ENCODE assay signal across 24 cellular contexts in genomic region chr19:687569-688166, GRCh38. TPM values are rescaled to one million over a fixed set of nuclear protein-coding genes. Genes with fewer than 3 reads are reported as not detected.
DNase-seq lines count a peak whose midpoint lies in the region; TF ChIP-seq lines count a peak whose summit lies in the region.
"Had no signal": no experiment of that assay in that cellular context is flagged by ENCODE, and none has a peak within 500 bp of the region (broad histone marks: within the 10 kb centered on the region; RNA-seq: fewer than 3 reads in every experiment).

No MANE protein-coding gene starts in this region.

- H3K9me3 Mint-ChIP-seq in activated CD4-positive, alpha-beta T cell treated with anti-CD3 and anti-CD28 coated beads, Interleukin-2, amount 10 ng/mL, durations not matched to agents 7 days and 5 days, result no peaks in the 10 kb centered on the region
- H3K9me3 Mint-ChIP-seq in dendritic cell treated with granulocyte-macrophage colony-stimulating factor and Interleukin-4, amounts not matched to agents 40 ng/mL and 50 ng/mL, for 4 days, result no peaks in the 10 kb centered on the region
- H3K9me3 Mint-ChIP-seq in type B pancreatic cell, result no peaks in the 10 kb centered on the region

- H3K4me1 Mint-ChIP-seq in activated CD4-positive, alpha-beta T cell treated with anti-CD3 and anti-CD28 coated beads, Interleukin-2, amount 10 ng/mL, durations not matched to agents 7 days and 5 days, result no peaks in the 10 kb centered on the region
- H3K4me1 Mint-ChIP-seq in dendritic cell treated with granulocyte-macrophage colony-stimulating factor and Interleukin-4, amounts not matched to agents 40 ng/mL and 50 ng/mL, for 4 days (ENCODE audit: low read depth), result peaks cover 8% of the 10 kb centered on the region
- H3K4me1 Mint-ChIP-seq in type B pancreatic cell (ENCODE audit: unreplicated experiment), result no peaks in the 10 kb centered on the region

- H3K27me3 Mint-ChIP-seq in activated CD4-positive, alpha-beta T cell treated with anti-CD3 and anti-CD28 coated beads, Interleukin-2, amount 10 ng/mL, durations not matched to agents 7 days and 5 days, result no peaks in the 10 kb centered on the region
- H3K27me3 Mint-ChIP-seq in dendritic cell treated with granulocyte-macrophage colony-stimulating factor and Interleukin-4, amounts not matched to agents 40 ng/mL and 50 ng/mL, for 4 days, result no peaks in the 10 kb centered on the region
- H3K27me3 Mint-ChIP-seq in type B pancreatic cell, result no peaks in the 10 kb centered on the region

- intact Hi-C loops in dendritic cell treated with granulocyte-macrophage colony-stimulating factor and Interleukin-4, amounts not matched to agents 40 ng/mL and 50 ng/mL, for 4 days (cut with micrococcal nuclease), result no loop called here

- POLR2A ChIA-PET in activated CD4-positive, alpha-beta T cell treated with anti-CD3 and anti-CD28 coated beads, Interleukin-2, amount 10 ng/mL, durations not matched to agents 7 days and 5 days (lab: Charles Lee), result no interaction called here

- no peak for TF ChIP-seq CTCF in type B pancreatic cell (conservative IDR thresholded peaks at IDR 0.05)

- H3K4me3 Mint-ChIP-seq in activated CD4-positive, alpha-beta T cell treated with anti-CD3 and anti-CD28 coated beads, Interleukin-2, amount 10 ng/mL, durations not matched to agents 7 days and 5 days, result no peak overlapping the region
- H3K4me3 Mint-ChIP-seq in dendritic cell treated with granulocyte-macrophage colony-stimulating factor and Interleukin-4, amounts not matched to agents 40 ng/mL and 50 ng/mL, for 4 days, result no peak overlapping the region
- H3K4me3 Mint-ChIP-seq in type B pancreatic cell, result no peak overlapping the region

- H3K36me3 Mint-ChIP-seq in activated CD4-positive, alpha-beta T cell treated with anti-CD3 and anti-CD28 coated beads, Interleukin-2, amount 10 ng/mL, durations not matched to agents 7 days and 5 days (ENCODE audit: low read depth), result no peaks in the 10 kb centered on the region
- H3K36me3 Mint-ChIP-seq in dendritic cell treated with granulocyte-macrophage colony-stimulating factor and Interleukin-4, amounts not matched to agents 40 ng/mL and 50 ng/mL, for 4 days (ENCODE audit: low read depth), result no peaks in the 10 kb centered on the region
- H3K36me3 Mint-ChIP-seq in type B pancreatic cell, result no peaks in the 10 kb centered on the region

- no peak for DNase-seq in activated CD4-positive, alpha-beta T cell treated with anti-CD3 and anti-CD28 coated beads, Interleukin-2, amount 10 ng/mL, durations not matched to agents 7 days and 5 days
- no peak for DNase-seq in activated CD4-positive, alpha-beta T cell treated with anti-CD3 and anti-CD28 coated beads for 48 hours
- DNase-seq in type B pancreatic cell (ENCODE audit: extremely low spot score, unreplicated experiment) (no peak), NCI-H2171 treated with DMSO at 0.1 percent for 48 hours (lab: John Stamatoyannopoulos, UW) (no peak), DMS53 treated with DMSO at 0.1 percent for 48 hours (lab: John Stamatoyannopoulos, UW; ENCODE audit: unreplicated experiment) (no peak)
- DNase-seq: ACHN, BE2C, Calu3, DND-41, GM23248, H7, KBM-7, MV-4-11, NCI-H1105, NCI-H1436 treated with DMSO at 0.1 percent for 48 hours, NCI-H187 treated with DMSO at 0.1 percent for 48 hours, NCI-H446, NCI-H524 treated with DMSO at 0.1 percent for 48 hours, NCI-H774, SK-N-SH had no signal

- peak overlapping the region; percentile 50 for H3K27ac Mint-ChIP-seq in activated CD4-positive, alpha-beta T cell treated with anti-CD3 and anti-CD28 coated beads, Interleukin-2, amount 10 ng/mL, durations not matched to agents 7 days and 5 days
- H3K27ac Mint-ChIP-seq in dendritic cell treated with granulocyte-macrophage colony-stimulating factor and Interleukin-4, amounts not matched to agents 40 ng/mL and 50 ng/mL, for 4 days, result peak overlapping the region; percentile 17
- peak overlapping the region; percentile 53 for H3K27ac Mint-ChIP-seq in type B pancreatic cell

- CTCF ChIA-PET in activated CD4-positive, alpha-beta T cell treated with anti-CD3 and anti-CD28 coated beads, Interleukin-2, amount 10 ng/mL, durations not matched to agents 7 days and 5 days (lab: Charles Lee), result no interaction called here

RNA-seq across cellular contexts. Expression of gene PRSS57, which starts 7.6 kb away (rescaled TPM):
- total RNA-seq in activated CD4-positive, alpha-beta T cell treated with anti-CD3 and anti-CD28 coated beads, Interleukin-2, amount 10 ng/mL, durations not matched to agents 7 days and 5 days, result not detected
- total RNA-seq in type B pancreatic cell (ENCODE audit: low replicate concordance), result not detected in 2 replicates
- total RNA-seq: Calu3, GM23248, H7, HT-29, LHCN-M2, MCF 10A had no signal

RNA-seq across cellular contexts. Expression of gene FSTL3, which starts 11.5 kb away (rescaled TPM):
- total RNA-seq in activated CD4-positive, alpha-beta T cell treated with anti-CD3 and anti-CD28 coated beads, Interleukin-2, amount 10 ng/mL, durations not matched to agents 7 days and 5 days, result 1 to 10 TPM; 1.6 to 2.1 TPM
- total RNA-seq in type B pancreatic cell (ENCODE audit: low replicate concordance), result 9.3 and 11.0 TPM in 2 replicates

RNA-seq across cellular contexts. Expression of gene PALM, which starts 21.1 kb away (rescaled TPM):
- not detected for total RNA-seq in activated CD4-positive, alpha-beta T cell treated with anti-CD3 and anti-CD28 coated beads, Interleukin-2, amount 10 ng/mL, durations not matched to agents 7 days and 5 days
- total RNA-seq in type B pancreatic cell (ENCODE audit: low replicate concordance), result 63.3 and 64.1 TPM in 2 replicates
- total RNA-seq: HT-29 had no signal

RNA-seq across cellular contexts. Expression of gene RNF126, which starts 24.7 kb away (rescaled TPM):
- 10 to 100 TPM; 71.5 to 80.3 TPM for total RNA-seq in activated CD4-positive, alpha-beta T cell treated with anti-CD3 and anti-CD28 coated beads, Interleukin-2, amount 10 ng/mL, durations not matched to agents 7 days and 5 days
- 38.1 and 41.3 TPM in 2 replicates for total RNA-seq in type B pancreatic cell (ENCODE audit: low replicate concordance)

RNA-seq across cellular contexts. Expression of gene FGF22, which starts 48.0 kb away (rescaled TPM):
- under 1 TPM in 1 of 2 experiments, not detected in 1; 0.12 TPM for total RNA-seq in activated CD4-positive, alpha-beta T cell treated with anti-CD3 and anti-CD28 coated beads, Interleukin-2, amount 10 ng/mL, durations not matched to agents 7 days and 5 days
- total RNA-seq in type B pancreatic cell (ENCODE audit: low replicate concordance), result not detected in 2 replicates
- total RNA-seq: H7, LHCN-M2, MCF 10A had no signal

Comparison
In these comparisons a context has a peak if more than half of its experiments do, and no peak if none do; other contexts are left out.
1. RNA of gene PALM, which starts 21.1 kb away (total RNA-seq): 63.3 to 64.1 TPM in type B pancreatic cell; not detected in activated CD4-positive, alpha-beta T cell treated with anti-CD3 and anti-CD28 coated beads, Interleukin-2, amount 10 ng/mL, durations not matched to agents 7 days and 5 days; every median in the first group is over 10 times any median in the second.
2. Peak in every context shown above with its lines, with median percentiles within 50 percentile points of each other: H3K27ac Mint-ChIP-seq.